ENCODE assay signal across 9 cellular contexts in genomic region chr19:1508507-1508856, GRCh38. TPM values are rescaled to one million over a fixed set of nuclear protein-coding genes. Genes with fewer than 3 reads are reported as not detected.
DNase-seq lines count a peak whose midpoint lies in the region; ATAC-seq and TF ChIP-seq lines count a peak whose summit lies in the region.
"Had no signal": no experiment of that assay in that cellular context is flagged by ENCODE, and none has a peak within 500 bp of the region (broad histone marks: within the 10 kb centered on the region; RNA-seq: fewer than 3 reads in every experiment).

No MANE protein-coding gene starts in this region.

- H3K4me3 ChIP-seq in CD4-positive, CD25-positive, alpha-beta regulatory T cell (ENCODE audit: low read depth, low read length), result no peak overlapping the region
- H3K4me3 ChIP-seq in esophagus muscularis mucosa, result peak overlapping the region; percentile 49 to 60 (median 50)
- no peak overlapping the region for H3K4me3 ChIP-seq in parathyroid adenoma (ENCODE audit: low read depth, low read length)
- no peak overlapping the region for H3K4me3 ChIP-seq in body of pancreas

- H3K27ac ChIP-seq in CD4-positive, CD25-positive, alpha-beta regulatory T cell (ENCODE audit: insufficient read depth, low read length, poor library complexity, severe bottlenecking), result no peak overlapping the region
- H3K27ac ChIP-seq in RWPE1 (peak overlapping the region; percentile 90), esophagus muscularis mucosa (replicated peaks in 1 of 4) (peak overlapping the region; percentile 78 to 88 (median 82)), parathyroid adenoma (no peak overlapping the region), body of pancreas (peak overlapping the region in 1 of 4 donors; percentile 81)

- H3K79me2 ChIP-seq in parathyroid adenoma, result no peaks in the 10 kb centered on the region

- no peak overlapping the region for H2AFZ ChIP-seq in parathyroid adenoma

- H3K27me3 Mint-ChIP-seq in CD4-positive, CD25-positive, alpha-beta regulatory T cell, result peaks cover 24% of the 10 kb centered on the region

- no peak for ATAC-seq in CD4-positive, CD25-positive, alpha-beta regulatory T cell (ENCODE audit: low read depth in 2 of 2)
- ATAC-seq in body of pancreas, result no peak

- POLR2A ChIA-PET in RWPE1 (lab: Yijun Ruan, JAX; ENCODE audit: low non-redundant PET), result interaction anchor here (0.5 kb wide), 1 partner anchor 45 kb away, joined by 3 read pairs; no protein-coding TSS in a partner anchor

- H3K9me3 Mint-ChIP-seq in CD4-positive, CD25-positive, alpha-beta regulatory T cell, result peaks cover 0 to 4% (median 0%) of the 10 kb centered on the region in 7 donors

- H3K27me3 ChIP-seq in CD4-positive, CD25-positive, alpha-beta regulatory T cell (ENCODE audit: control insufficient read depth, insufficient read depth, low read length), result no peaks in the 10 kb centered on the region
- peaks cover 3 to 76% (median 19%) of the 10 kb centered on the region in 4 donors for H3K27me3 ChIP-seq in esophagus muscularis mucosa
- H3K27me3 ChIP-seq in parathyroid adenoma (ENCODE audit: control insufficient read depth, insufficient read depth, low read length), result no peaks in the 10 kb centered on the region
- peaks cover 0 to 16% of the 10 kb centered on the region in 2 donors for H3K27me3 ChIP-seq in body of pancreas

- H3K4me2 ChIP-seq in parathyroid adenoma (ENCODE audit: low read length), result peak overlapping the region; percentile 18

- H3K4me3 Mint-ChIP-seq in CD4-positive, CD25-positive, alpha-beta regulatory T cell, result peak overlapping the region in 3 of 4 donors; percentile 31 to 70 (median 60)

- H3K4me1 Mint-ChIP-seq in CD4-positive, CD25-positive, alpha-beta regulatory T cell, result peaks cover 0 to 32% (median 12%) of the 10 kb centered on the region in 4 donors

- H3K4me1 ChIP-seq in CD4-positive, CD25-positive, alpha-beta regulatory T cell (ENCODE audit: control insufficient read depth, insufficient read depth, low read length, poor library complexity, severe bottlenecking), result peaks cover 29% of the 10 kb centered on the region
- H3K4me1 ChIP-seq in esophagus muscularis mucosa, result peaks cover 15 to 56% (median 42%) of the 10 kb centered on the region in 4 donors
- H3K4me1 ChIP-seq in parathyroid adenoma, result peaks cover 2% of the 10 kb centered on the region
- H3K4me1 ChIP-seq in body of pancreas, result peaks cover 29% of the 10 kb centered on the region

- H3K27ac Mint-ChIP-seq in CD4-positive, CD25-positive, alpha-beta regulatory T cell, result peak overlapping the region in 1 of 3 donors; percentile 86

- intact Hi-C loops in esophagus muscularis mucosa (cut with DNase I), result no loop called here
- intact Hi-C loops in body of pancreas (cut with DNase I), result no loop called here

- no peak overlapping the region for H3K9ac ChIP-seq in parathyroid adenoma

- no peaks in the 10 kb centered on the region for H3K36me3 Mint-ChIP-seq in CD4-positive, CD25-positive, alpha-beta regulatory T cell

- TF ChIP-seq EP300 in esophagus muscularis mucosa (IDR thresholded peaks at IDR 0.05), result no peak

- TF ChIP-seq CTCF in RWPE1 (conservative IDR thresholded peaks at IDR 0.05; ENCODE audit: low read depth), result no peak
- no peak for TF ChIP-seq CTCF in esophagus muscularis mucosa (IDR thresholded peaks at IDR 0.05)
- TF ChIP-seq CTCF in parathyroid adenoma (IDR thresholded peaks at IDR 0.05), result no peak
- TF ChIP-seq CTCF in body of pancreas (IDR thresholded peaks at IDR 0.05), result no peak

- 18% methylated on average over 10 of the region's 12 CpGs for WGBS in esophagus muscularis mucosa
- WGBS in body of pancreas, 2 donors, result 30 to 66% methylated on average over 7 to 12 of the region's 12 CpGs

- CTCF ChIA-PET in RWPE1 (lab: Yijun Ruan, JAX), result no interaction called here

- H3K9me3 ChIP-seq in CD4-positive, CD25-positive, alpha-beta regulatory T cell (ENCODE audit: control insufficient read depth in 2 of 2, low read length in 2 of 2), result no peaks in the 10 kb centered on the region
- H3K9me3 ChIP-seq in esophagus muscularis mucosa, result peaks cover 0 to 4% (median 0%) of the 10 kb centered on the region in 4 donors
- no peaks in the 10 kb centered on the region for H3K9me3 ChIP-seq in parathyroid adenoma (ENCODE audit: control insufficient read depth, low read length)
- H3K9me3 ChIP-seq in body of pancreas, result no peaks in the 10 kb centered on the region

- TF ChIP-seq POLR2A in esophagus muscularis mucosa (IDR thresholded peaks at IDR 0.05; ENCODE audit: low read depth), result no peak
- TF ChIP-seq POLR2A in body of pancreas (IDR thresholded peaks at IDR 0.05), result no peak

- DNase-seq in CD4-positive, CD25-positive, alpha-beta regulatory T cell, result no peak
- DNase-seq in RWPE1 (ENCODE audit: low spot score) (no peak), esophagus muscularis mucosa (ENCODE audit: extremely low spot score) (no peak), SIG-M5 (lab: John Stamatoyannopoulos, UW) (no peak), body of pancreas (no peak), activated gamma-delta T cell treated with Interleukin-2 at 50 U/mL for 16 hours (no peak), NCI-H526 treated with DMSO at 0.1 percent for 48 hours (lab: John Stamatoyannopoulos, UW) (no peak)

- H3K36me3 ChIP-seq in CD4-positive, CD25-positive, alpha-beta regulatory T cell (ENCODE audit: control insufficient read depth, insufficient read depth, low read length), result no peaks in the 10 kb centered on the region
- H3K36me3 ChIP-seq in esophagus muscularis mucosa, result peaks cover 0 to 7% (median 3%) of the 10 kb centered on the region in 4 donors
- no peaks in the 10 kb centered on the region for H3K36me3 ChIP-seq in parathyroid adenoma (ENCODE audit: control insufficient read depth, insufficient read depth, low read length)
- no peaks in the 10 kb centered on the region for H3K36me3 ChIP-seq in body of pancreas (replicated peaks in 1 of 2; ENCODE audit: insufficient read depth in 1 of 2, low read depth in 2 of 2)

RNA-seq across cellular contexts. Expression of gene ADAMTSL5, which starts 4.3 kb away (rescaled TPM):
- total RNA-seq in CD4-positive, CD25-positive, alpha-beta regulatory T cell, result 2.1 TPM
- 1 to 10 TPM in 2 of 4 donors, under 1 TPM in 2; 0.29 to 3.3 (median 1.8) TPM for polyA plus RNA-seq in CD4-positive, CD25-positive, alpha-beta regulatory T cell
- total RNA-seq in esophagus muscularis mucosa (1 to 10 TPM; 3.9 to 5.9 (median 4.7) TPM), body of pancreas (1 to 10 TPM in 1 of 2 donors, not detected in 1; 1.3 TPM)

RNA-seq across cellular contexts. Expression of gene PLK5, which starts 15.4 kb away (rescaled TPM):
- total RNA-seq in CD4-positive, CD25-positive, alpha-beta regulatory T cell, result not detected
- polyA plus RNA-seq in CD4-positive, CD25-positive, alpha-beta regulatory T cell, result not detected
- total RNA-seq in esophagus muscularis mucosa (under 1 TPM in 1 of 4 donors, not detected in 3; 0.17 TPM), body of pancreas (not detected)
- total RNA-seq: T-helper 1 cell treated with Interleukin-12 subunit alpha and Interleukin-12 subunit beta and Interleukin-4 antibody, amounts not matched to agents 30 ng/mL and 1 ng/mL, for 36 hours had no signal

RNA-seq across cellular contexts. Expression of gene REEP6, which starts 17.5 kb away (rescaled TPM):
- 1.3 TPM for total RNA-seq in CD4-positive, CD25-positive, alpha-beta regulatory T cell
- polyA plus RNA-seq in CD4-positive, CD25-positive, alpha-beta regulatory T cell, result 1 to 10 TPM; 1.5 to 3.3 (median 2.6) TPM
- total RNA-seq in esophagus muscularis mucosa (1 to 10 TPM in 1 of 4 donors, under 1 TPM in 2, not detected in 1; 0.23 to 2.3 (median 0.99) TPM), body of pancreas (10 to 100 TPM in 1 of 2 donors, 1 to 10 TPM in 1; 6.9 to 16.6 TPM)

RNA-seq across cellular contexts. Expression of gene PCSK4, which starts 18.3 kb away (rescaled TPM):
- 1.3 TPM for total RNA-seq in CD4-positive, CD25-positive, alpha-beta regulatory T cell
- polyA plus RNA-seq in CD4-positive, CD25-positive, alpha-beta regulatory T cell, result 1 to 10 TPM in 1 of 4 donors, under 1 TPM in 2, not detected in 1; 0.08 to 1.3 (median 0.29) TPM
- total RNA-seq in esophagus muscularis mucosa (1 to 10 TPM; 1.9 to 5.4 (median 3.3) TPM), body of pancreas (10 to 100 TPM in 1 of 2 donors, 1 to 10 TPM in 1; 5.2 to 10.9 TPM)

RNA-seq across cellular contexts. Expression of gene C19orf25, which starts 29.5 kb away (rescaled TPM):
- 33.4 TPM for total RNA-seq in CD4-positive, CD25-positive, alpha-beta regulatory T cell
- polyA plus RNA-seq in CD4-positive, CD25-positive, alpha-beta regulatory T cell, result 10 to 100 TPM; 42.2 to 64.0 (median 54.0) TPM
- 10 to 100 TPM; 21.6 to 43.6 (median 29.8) TPM for total RNA-seq in esophagus muscularis mucosa
- total RNA-seq in body of pancreas, result 10 to 100 TPM; 26.7 to 31.4 TPM

Comparison
In these comparisons a context has a peak if more than half of its experiments do, and no peak if none do; other contexts are left out.
1. H3K27ac ChIP-seq: peak in RWPE1 (single experiment) and esophagus muscularis mucosa (4 of 4); none in CD4-positive, CD25-positive, alpha-beta regulatory T cell (single experiment) and parathyroid adenoma (single experiment).
2. H3K4me3 ChIP-seq: peak in esophagus muscularis mucosa (4 of 4); none in CD4-positive, CD25-positive, alpha-beta regulatory T cell (single experiment), parathyroid adenoma (single experiment) and body of pancreas (0 of 2).